1 cellular context compared by ENCODE assay signal in the genomic region with DNA sequence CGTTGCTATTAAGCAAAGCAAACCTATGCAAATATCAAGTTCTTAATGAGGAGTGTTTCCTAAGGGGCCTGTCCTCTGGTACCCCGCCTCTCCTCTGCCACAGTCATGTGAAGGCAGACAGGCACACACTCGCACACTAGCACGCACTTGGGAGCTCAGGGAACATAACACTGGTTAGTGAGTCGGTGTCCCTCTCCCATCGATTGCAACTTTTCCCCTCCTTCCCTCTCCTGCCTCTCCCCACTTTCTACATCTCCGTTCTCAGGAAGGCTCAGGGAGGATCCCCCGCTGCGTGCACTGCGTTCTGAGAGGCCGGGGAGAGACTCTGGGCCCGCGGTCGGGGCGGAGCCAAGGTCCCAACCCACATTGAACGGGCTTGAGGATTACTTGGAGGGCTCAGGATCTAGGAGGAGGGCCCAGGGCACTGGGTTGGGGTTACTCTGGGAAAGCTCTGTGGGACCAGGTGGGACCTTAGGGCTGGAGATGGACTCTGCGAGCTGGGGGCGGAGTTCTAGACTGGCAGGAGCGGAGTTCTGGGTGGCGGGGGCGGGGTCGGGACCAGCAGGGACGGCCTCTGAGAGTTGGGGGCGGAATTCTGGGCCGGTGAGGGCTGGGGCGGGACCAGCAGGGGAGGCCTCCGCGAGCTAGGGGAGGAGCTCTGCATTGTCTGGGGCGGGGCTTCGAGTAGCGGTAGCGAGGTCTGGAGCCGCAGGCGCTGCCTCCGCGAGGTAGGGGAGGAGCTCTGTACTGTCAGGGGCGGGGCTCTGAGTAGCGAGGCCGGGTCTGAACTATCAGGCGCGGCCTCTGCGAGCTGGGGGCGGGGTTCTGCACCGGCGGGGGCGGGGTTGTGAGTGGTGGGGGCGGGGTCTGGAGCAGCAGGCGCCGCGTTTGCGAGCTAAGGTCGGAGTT.
TF ChIP-seq lines count a peak whose summit lies in the region.

No MANE protein-coding gene starts in this region.

TF ChIP-seq in K562, 482 proteins besides CTCF, POLR2A, EP300 and RAD21 (continued from another document):
- TF ChIP-seq ZNF449 (CRISPR knock-in tag; IDR thresholded peaks at IDR 0.05) (no peak), BACH1 (tag; IDR thresholded peaks at IDR 0.05) (no peak), CCNT2 (IDR thresholded peaks at IDR 0.05; ENCODE audit: borderline replicate concordance, extremely low read depth, insufficient read length, low read depth, low read length) (peak; percentile 21), RERE (CRISPR knock-in tag; IDR thresholded peaks at IDR 0.05; ENCODE audit: borderline replicate concordance) (no peak), ZNF780A (CRISPR knock-in tag; IDR thresholded peaks at IDR 0.05) (no peak), TBP (optimal IDR thresholded peaks at IDR 0.05; ENCODE audit: low read depth, low read length) (peak; percentile 64), NFIC (IDR thresholded peaks at IDR 0.05) (0 out of 2 replicates have a peak, but pooled peaks have one; percentile 37), POLR2G (IDR thresholded peaks at IDR 0.05; ENCODE audit: low read depth, low read length) (no peak), ZNF699 (CRISPR knock-in tag; IDR thresholded peaks at IDR 0.05; ENCODE audit: insufficient replicate concordance) (no peak), ELF2 (CRISPR knock-in tag; IDR thresholded peaks at IDR 0.05) (no peak), GATAD2A (IDR thresholded peaks at IDR 0.05) (no peak; the same call in 1 of the 2 replicates), HOXB6 (CRISPR knock-in tag; IDR thresholded peaks at IDR 0.05; ENCODE audit: borderline replicate concordance) (no peak), MEF2D (tag; conservative IDR thresholded peaks at IDR 0.05; ENCODE audit: low read depth) (no peak), TGIF2 (CRISPR knock-in tag; IDR thresholded peaks at IDR 0.05) (no peak)
- TF ChIP-seq, protein P1, sequence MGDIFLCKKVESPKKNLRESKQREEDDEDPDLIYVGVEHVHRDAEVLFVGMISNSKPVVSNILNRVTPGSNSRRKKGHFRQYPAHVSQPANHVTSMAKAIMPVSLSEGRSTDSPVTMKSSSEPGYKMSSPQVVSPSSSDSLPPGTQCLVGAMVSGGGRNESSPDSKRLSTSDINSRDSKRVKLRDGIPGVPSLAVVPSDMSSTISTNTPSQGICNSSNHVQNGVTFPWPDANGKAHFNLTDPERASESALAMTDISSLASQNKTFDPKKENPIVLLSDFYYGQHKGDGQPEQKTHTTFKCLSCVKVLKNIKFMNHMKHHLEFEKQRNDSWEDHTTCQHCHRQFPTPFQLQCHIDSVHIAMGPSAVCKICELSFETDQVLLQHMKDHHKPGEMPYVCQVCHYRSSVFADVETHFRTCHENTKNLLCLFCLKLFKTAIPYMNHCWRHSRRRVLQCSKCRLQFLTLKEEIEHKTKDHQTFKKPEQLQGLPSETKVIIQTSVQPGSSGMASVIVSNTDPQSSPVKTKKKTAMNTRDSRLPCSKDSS (IDR thresholded peaks at IDR 0.05; ENCODE audit: low read depth, partially characterized antibody): no peak
TF ChIP-seq in K562: peak in this region for 77.
